8 cellular contexts compared by ENCODE assay signal in the genomic region with DNA sequence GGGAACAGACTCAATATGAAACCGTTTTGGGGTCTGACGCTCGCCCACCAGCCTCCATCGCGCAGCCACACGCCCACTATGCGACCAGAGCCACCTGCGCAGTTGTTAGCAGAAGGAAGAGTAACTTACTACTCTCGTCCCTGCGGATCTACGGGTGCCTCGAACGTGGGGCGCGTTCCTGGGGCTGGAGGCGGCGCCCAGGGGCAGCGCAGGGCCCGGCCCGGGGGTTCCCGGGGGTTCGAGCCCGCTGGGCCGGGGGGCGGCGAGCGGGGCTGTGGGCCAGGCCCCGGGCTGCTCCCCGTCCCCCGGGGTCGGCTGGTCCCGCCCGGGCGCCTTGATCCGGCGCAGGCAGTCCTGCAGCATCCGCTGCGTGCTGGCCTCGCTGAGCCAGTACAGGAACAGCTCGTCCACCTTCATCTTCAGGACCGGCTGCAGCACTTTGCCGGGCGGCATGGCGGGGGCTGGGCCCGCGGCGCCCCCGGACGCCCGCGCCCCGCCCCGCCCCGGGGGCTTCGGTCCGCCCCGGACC. TPM values are rescaled to one million over a fixed set of nuclear protein-coding genes. Genes with fewer than 3 reads are reported as not detected.
DNase-seq lines count a peak whose midpoint lies in the region; ATAC-seq, FAIRE-seq and TF ChIP-seq lines count a peak whose summit lies in the region.

No MANE protein-coding gene starts in this region.

- peaks cover 12% of the 10 kb centered on the region for H3K4me1 Mint-ChIP-seq in activated CD8-positive, alpha-beta T cell treated with anti-CD3 and anti-CD28 coated beads, Interleukin-2, amount 10 ng/mL, durations not matched to agents 7 days and 5 days (ENCODE audit: low read depth)

- no peaks in the 10 kb centered on the region for H3K27me3 ChIP-seq in small intestine (ENCODE audit: control insufficient read depth in 2 of 2, insufficient read depth in 2 of 2, low read length in 2 of 2)

- H3K4me1 ChIP-seq in small intestine (ENCODE audit: control insufficient read depth in 2 of 2, insufficient read depth in 1 of 2, low read depth in 1 of 2, low read length in 1 of 2) = no peaks in the 10 kb centered on the region

- 0 to 1% (median 1%) methylated on average over 34 to 57 of the region's 57 CpGs for WGBS in small intestine, 3 donors

- H3K4me3 ChIP-seq in fibroblast of the aortic adventitia (ENCODE audit: low read depth, low read length) (peak overlapping the region; percentile 91), small intestine (ENCODE audit: low read depth in 1 of 2, low read length in 2 of 2) (peak overlapping the region; percentile 81 to 92)

- H3K36me3 Mint-ChIP-seq in activated CD8-positive, alpha-beta T cell treated with anti-CD3 and anti-CD28 coated beads, Interleukin-2, amount 10 ng/mL, durations not matched to agents 7 days and 5 days (ENCODE audit: low read depth) = peaks cover 6% of the 10 kb centered on the region

- no peaks in the 10 kb centered on the region for H3K9me3 Mint-ChIP-seq in activated CD8-positive, alpha-beta T cell treated with anti-CD3 and anti-CD28 coated beads, Interleukin-2, amount 10 ng/mL, durations not matched to agents 7 days and 5 days (ENCODE audit: insufficient read depth)

- FAIRE-seq in small intestine (lab: Jason Lieb, UNC) = no peak

- no peaks in the 10 kb centered on the region for H3K9me3 ChIP-seq in small intestine (ENCODE audit: control insufficient read depth, low read depth)

- peak overlapping the region; percentile 93 to 99 for H3K27ac ChIP-seq in small intestine (ENCODE audit: low read depth in 1 of 2, low read length in 1 of 2)

- peak overlapping the region; percentile 67 for H3K4me3 Mint-ChIP-seq in activated CD8-positive, alpha-beta T cell treated with anti-CD3 and anti-CD28 coated beads, Interleukin-2, amount 10 ng/mL, durations not matched to agents 7 days and 5 days

- CTCF ChIA-PET in activated CD8-positive, alpha-beta T cell treated with anti-CD3 and anti-CD28 coated beads, Interleukin-2, amount 10 ng/mL, durations not matched to agents 7 days and 5 days (lab: Charles Lee) = no interaction called here

- no peaks in the 10 kb centered on the region for H3K27me3 Mint-ChIP-seq in activated CD8-positive, alpha-beta T cell treated with anti-CD3 and anti-CD28 coated beads, Interleukin-2, amount 10 ng/mL, durations not matched to agents 7 days and 5 days (ENCODE audit: low read depth)

- ATAC-seq in GM19035 (IDR thresholded peaks at IDR 0.05; ENCODE audit: unreplicated experiment) (peak; percentile 37), HG03066 (IDR thresholded peaks at IDR 0.05; ENCODE audit: low read depth, unreplicated experiment) (peak; percentile 15)
- peak; percentile 7 for ATAC-seq in activated CD8-positive, alpha-beta T cell treated with anti-CD3 and anti-CD28 coated beads, Interleukin-2, amount 10 ng/mL, durations not matched to agents 7 days and 5 days

- peak; percentile 51 for DNase-seq in activated CD8-positive, alpha-beta T cell treated with anti-CD3 and anti-CD28 coated beads, Interleukin-2, amount 10 ng/mL, durations not matched to agents 7 days and 5 days
- DNase-seq in fibroblast of the aortic adventitia (ENCODE audit: low read depth) (no peak), small intestine (peak; percentile 2), H4 (ENCODE audit: low spot score) (no peak), NCI-H2227 treated with DMSO at 0.1 percent for 48 hours (lab: John Stamatoyannopoulos, UW) (no peak), NCI-H146 treated with DMSO at 0.1 percent for 48 hours (lab: John Stamatoyannopoulos, UW; ENCODE audit: unreplicated experiment) (no peak)

- H3K36me3 ChIP-seq in small intestine (ENCODE audit: control insufficient read depth in 2 of 2, insufficient read depth in 2 of 2, low read length in 2 of 2) = no peaks in the 10 kb centered on the region

- POLR2A ChIA-PET in activated CD8-positive, alpha-beta T cell treated with anti-CD3 and anti-CD28 coated beads, Interleukin-2, amount 10 ng/mL, durations not matched to agents 7 days and 5 days (lab: Charles Lee) = no interaction called here

- peak overlapping the region; percentile 78 for H3K27ac Mint-ChIP-seq in activated CD8-positive, alpha-beta T cell treated with anti-CD3 and anti-CD28 coated beads, Interleukin-2, amount 10 ng/mL, durations not matched to agents 7 days and 5 days

- TF ChIP-seq CTCF in fibroblast of the aortic adventitia (IDR thresholded peaks at IDR 0.05; ENCODE audit: insufficient read depth, low read length) = no peak

RNA-seq across cellular contexts. Expression of a gene that starts 0.4 kb away (rescaled TPM):
- 10 to 100 TPM; 41.8 to 44.6 TPM for total RNA-seq in activated CD8-positive, alpha-beta T cell treated with anti-CD3 and anti-CD28 coated beads, Interleukin-2, amount 10 ng/mL, durations not matched to agents 7 days and 5 days
- total RNA-seq in fibroblast of the aortic adventitia (ENCODE audit: low replicate concordance) = 9.9 and 20.0 TPM in 2 replicates
- polyA plus RNA-seq in small intestine = 10 to 100 TPM in 2 of 3 donors, 1 to 10 TPM in 1; 4.9 to 12.3 (median 11.4) TPM
- total RNA-seq in H4 (2014; rRNA removed; shearing (Covaris generic)) = 12.6 and 34.7 TPM in 2 replicates

Comparison
In these comparisons a context has a peak if more than half of its experiments do, and no peak if none do; other contexts are left out.
1. DNase-seq: peak in activated CD8-positive, alpha-beta T cell treated with anti-CD3 and anti-CD28 coated beads, Interleukin-2, amount 10 ng/mL, durations not matched to agents 7 days and 5 days (single experiment) and small intestine (single experiment); none in fibroblast of the aortic adventitia (single experiment), H4 (single experiment), NCI-H2227 treated with DMSO at 0.1 percent for 48 hours (single experiment) and NCI-H146 treated with DMSO at 0.1 percent for 48 hours (single experiment).
2. Peak in every context shown above with its lines, with median percentiles within 50 percentile points of each other: ATAC-seq.